ENCODE assay signal across 36 cellular contexts in genomic region chr20:63347950-63348827, GRCh38. TPM values are rescaled to one million over a fixed set of nuclear protein-coding genes. Genes with fewer than 3 reads are reported as not detected.
"Had no signal": no experiment of that assay in that cellular context is flagged by ENCODE, and none has a peak within 500 bp of the region (broad histone marks: within the 10 kb centered on the region; RNA-seq: fewer than 3 reads in every experiment).

No MANE protein-coding gene starts in this region.

- H3K4me1 Mint-ChIP-seq: activated B cell treated with CpG ODN at 0.5 μM for 24 hours; activated CD4-positive, alpha-beta memory T cell treated with anti-CD3 and anti-CD28 coated beads, Interleukin-2, amount 10 ng/mL, durations not matched to agents 7 days and 5 days; activated CD8-positive, alpha-beta memory T cell treated with anti-CD3 and anti-CD28 coated beads, Interleukin-2, amount 10 ng/mL, durations not matched to agents 7 days and 5 days; activated naive CD4-positive, alpha-beta T cell treated with anti-CD3 and anti-CD28 coated beads, Interleukin-2, amount 10 ng/mL, durations not matched to agents 7 days and 5 days; activated naive CD8-positive, alpha-beta T cell treated with anti-CD3 and anti-CD28 coated beads, Interleukin-2, amount 50 U/mL, for 24 hours had no signal

- H3K27ac Mint-ChIP-seq: activated B cell treated with CpG ODN at 0.5 μM for 24 hours; activated CD4-positive, alpha-beta memory T cell treated with anti-CD3 and anti-CD28 coated beads, Interleukin-2, amount 10 ng/mL, durations not matched to agents 7 days and 5 days; activated CD8-positive, alpha-beta memory T cell treated with anti-CD3 and anti-CD28 coated beads, Interleukin-2, amount 10 ng/mL, durations not matched to agents 7 days and 5 days; activated naive CD4-positive, alpha-beta T cell treated with anti-CD3 and anti-CD28 coated beads, Interleukin-2, amount 10 ng/mL, durations not matched to agents 7 days and 5 days; activated naive CD8-positive, alpha-beta T cell; activated naive CD8-positive, alpha-beta T cell treated with anti-CD3 and anti-CD28 coated beads, Interleukin-2, amount 50 U/mL, for 24 hours; brain had no signal

- H3K27ac ChIP-seq: VCaP had no signal

- DNase-seq: activated B cell treated with CpG ODN at 0.5 μM for 24 hours; activated CD4-positive, alpha-beta memory T cell treated with anti-CD3 and anti-CD28 coated beads, Interleukin-2, amount 10 ng/mL, durations not matched to agents 7 days and 5 days; activated CD4-positive, alpha-beta T cell treated with anti-CD3 and anti-CD28 coated beads for 4 hours; activated CD4-positive, CD25-positive, alpha-beta regulatory T cell treated with anti-CD3 and anti-CD28 coated beads, Interleukin-2, amount 50 U/mL, for 72 hours; activated CD8-positive, alpha-beta memory T cell treated with anti-CD3 and anti-CD28 coated beads for 24 hours; activated CD8-positive, alpha-beta memory T cell treated with anti-CD3 and anti-CD28 coated beads, Interleukin-2, amount 10 ng/mL, durations not matched to agents 7 days and 5 days; activated CD8-positive, alpha-beta memory T cell treated with anti-CD3 and anti-CD28 coated beads, Interleukin-2, amount 50 U/mL, for 48 hours; activated effector memory CD4-positive, alpha-beta T cell treated with Interleukin-2 at 50 U/mL for 16 hours; activated naive CD4-positive, alpha-beta T cell treated with anti-CD3 and anti-CD28 coated beads, Interleukin-2, amount 10 ng/mL, durations not matched to agents 7 days and 5 days; activated naive CD8-positive, alpha-beta T cell treated with anti-CD3 and anti-CD28 coated beads, Interleukin-2, amount 50 U/mL, for 24 hours; activated T-cell treated with anti-CD3 and anti-CD28 coated beads, Interleukin-2, amount 50 U/mL, for 48 hours; anterior cingulate cortex; central memory CD4-positive, alpha-beta T cell; Karpas-422; KBM-7; NCI-H1105; NCI-H1417 treated with DMSO at 0.1 percent for 48 hours; NCI-H187 treated with DMSO at 0.1 percent for 48 hours; NCI-H2081; NCI-H2171 treated with DMSO at 0.1 percent for 48 hours; NCI-H2227 treated with DMSO at 0.1 percent for 48 hours; NCI-H446; NCI-H510A treated with DMSO at 0.1 percent for 48 hours; NCI-H526 treated with DMSO at 0.1 percent for 48 hours; NCI-H774; SIG-M5; SW 1271; T-helper 1 cell; T-helper 2 cell; T-helper 9 cell had no signal

- H3K36me3 Mint-ChIP-seq: activated naive CD4-positive, alpha-beta T cell treated with anti-CD3 and anti-CD28 coated beads, Interleukin-2, amount 10 ng/mL, durations not matched to agents 7 days and 5 days; activated naive CD8-positive, alpha-beta T cell had no signal

- H3K27me3 Mint-ChIP-seq: activated CD4-positive, alpha-beta memory T cell treated with anti-CD3 and anti-CD28 coated beads, Interleukin-2, amount 10 ng/mL, durations not matched to agents 7 days and 5 days; activated CD8-positive, alpha-beta memory T cell treated with anti-CD3 and anti-CD28 coated beads, Interleukin-2, amount 10 ng/mL, durations not matched to agents 7 days and 5 days; brain had no signal

- FAIRE-seq: bronchial epithelial cell had no signal

- H3K4me3 Mint-ChIP-seq: activated B cell treated with CpG ODN at 0.5 μM for 24 hours; activated CD4-positive, alpha-beta memory T cell treated with anti-CD3 and anti-CD28 coated beads, Interleukin-2, amount 10 ng/mL, durations not matched to agents 7 days and 5 days; activated CD8-positive, alpha-beta memory T cell treated with anti-CD3 and anti-CD28 coated beads, Interleukin-2, amount 10 ng/mL, durations not matched to agents 7 days and 5 days; activated naive CD4-positive, alpha-beta T cell treated with anti-CD3 and anti-CD28 coated beads, Interleukin-2, amount 10 ng/mL, durations not matched to agents 7 days and 5 days; activated naive CD8-positive, alpha-beta T cell; activated naive CD8-positive, alpha-beta T cell treated with anti-CD3 and anti-CD28 coated beads, Interleukin-2, amount 50 U/mL, for 24 hours; brain had no signal

RNA-seq across cellular contexts. Expression of gene CHRNA4, which starts 13.0 kb away (rescaled TPM):
- total RNA-seq: activated B cell treated with CpG ODN at 0.5 μM for 24 hours; activated CD4-positive, alpha-beta memory T cell treated with anti-CD3 and anti-CD28 coated beads, Interleukin-2, amount 10 ng/mL, durations not matched to agents 7 days and 5 days; activated CD8-positive, alpha-beta memory T cell treated with anti-CD3 and anti-CD28 coated beads, Interleukin-2, amount 10 ng/mL, durations not matched to agents 7 days and 5 days; bronchial epithelial cell; MCF 10A; RPMI7951 had no signal

RNA-seq across cellular contexts. Expression of gene COL20A1, which starts 55.2 kb away (rescaled TPM):
- total RNA-seq: activated B cell treated with CpG ODN at 0.5 μM for 24 hours; activated CD4-positive, alpha-beta memory T cell treated with anti-CD3 and anti-CD28 coated beads, Interleukin-2, amount 10 ng/mL, durations not matched to agents 7 days and 5 days; activated CD8-positive, alpha-beta memory T cell treated with anti-CD3 and anti-CD28 coated beads, Interleukin-2, amount 10 ng/mL, durations not matched to agents 7 days and 5 days; bronchial epithelial cell; RPMI7951 had no signal
